In the genomic region with DNA sequence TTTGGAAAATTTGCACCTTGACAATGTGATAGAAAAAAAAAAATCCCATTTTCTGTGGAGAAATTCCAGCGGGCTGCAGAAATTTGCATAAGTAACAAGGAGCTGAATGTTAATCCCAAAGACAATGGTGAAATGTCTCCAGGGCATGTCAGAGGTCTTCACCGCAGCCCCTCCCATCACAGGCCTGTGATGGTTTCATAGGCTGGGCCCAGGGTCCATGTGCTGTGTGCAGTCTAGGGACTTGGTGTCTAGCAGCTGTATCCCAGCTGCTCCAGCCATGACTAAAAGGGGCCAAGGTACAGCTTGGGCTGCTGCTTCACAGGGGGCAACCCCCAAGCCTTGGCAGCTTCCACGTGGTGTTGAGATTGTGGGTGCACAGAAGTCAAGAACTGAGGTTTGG, we compare ENCODE assay signal across 31 cellular contexts.
"Had no signal": no experiment of that assay in that cellular context is flagged by ENCODE, and none has a peak within 500 bp of the region (broad histone marks: within the 10 kb centered on the region; RNA-seq: fewer than 3 reads in every experiment).

No MANE protein-coding gene starts in this region.

- H3K27ac ChIP-seq: brain microvascular endothelial cell, esophagus muscularis mucosa, foreskin keratinocyte, gastroesophageal sphincter, WERI-Rb-1 had no signal

- H3K4me1 Mint-ChIP-seq: activated B cell treated with CpG ODN at 0.5 μM for 24 hours; activated CD4-positive, alpha-beta memory T cell treated with anti-CD3 and anti-CD28 coated beads, Interleukin-2, amount 10 ng/mL, durations not matched to agents 7 days and 5 days; activated CD4-positive, alpha-beta T cell treated with anti-CD3 and anti-CD28 coated beads, Interleukin-2, amount 10 ng/mL, durations not matched to agents 7 days and 5 days; activated naive CD4-positive, alpha-beta T cell treated with anti-CD3 and anti-CD28 coated beads, Interleukin-2, amount 10 ng/mL, durations not matched to agents 7 days and 5 days; activated naive CD8-positive, alpha-beta T cell treated with anti-CD3 and anti-CD28 coated beads, Interleukin-2, amount 10 ng/mL, durations not matched to agents 7 days and 5 days; central memory CD8-positive, alpha-beta T cell; T-helper 17 cell had no signal

- H3K9me3 ChIP-seq: esophagus muscularis mucosa, gastroesophageal sphincter had no signal

- H3K9me3 Mint-ChIP-seq: activated B cell treated with CpG ODN at 0.5 μM for 24 hours; activated naive CD4-positive, alpha-beta T cell treated with anti-CD3 and anti-CD28 coated beads, Interleukin-2, amount 10 ng/mL, durations not matched to agents 7 days and 5 days; activated naive CD4-positive, alpha-beta T cell treated with anti-CD3 and anti-CD28 coated beads, Interleukin-2, amount 50 U/mL, for 72 hours; activated naive CD8-positive, alpha-beta T cell treated with anti-CD3 and anti-CD28 coated beads, Interleukin-2, amount 10 ng/mL, durations not matched to agents 7 days and 5 days; activated T-cell treated with anti-CD3 and anti-CD28 coated beads, Interleukin-2, amount 50 U/mL, for 24 hours; activated T-cell treated with anti-CD3 and anti-CD28 coated beads, Interleukin-2, amount 50 U/mL, for 72 hours; T-helper 2 cell treated with Interferon-gamma antibody and Interleukin-4, amounts not matched to agents 5 μg/mL and 100 μg/mL, for 36 hours had no signal

- H3K27ac Mint-ChIP-seq: activated B cell treated with CpG ODN at 0.5 μM for 24 hours; activated CD4-positive, alpha-beta memory T cell treated with anti-CD3 and anti-CD28 coated beads, Interleukin-2, amount 10 ng/mL, durations not matched to agents 7 days and 5 days; activated CD4-positive, alpha-beta T cell treated with anti-CD3 and anti-CD28 coated beads, Interleukin-2, amount 10 ng/mL, durations not matched to agents 7 days and 5 days; activated naive CD4-positive, alpha-beta T cell treated with anti-CD3 and anti-CD28 coated beads, Interleukin-2, amount 10 ng/mL, durations not matched to agents 7 days and 5 days; activated naive CD8-positive, alpha-beta T cell treated with anti-CD3 and anti-CD28 coated beads, Interleukin-2, amount 10 ng/mL, durations not matched to agents 7 days and 5 days; activated T-cell treated with anti-CD3 and anti-CD28 coated beads, Interleukin-2, amount 50 U/mL, for 24 hours; activated T-cell treated with anti-CD3 and anti-CD28 coated beads, Interleukin-2, amount 50 U/mL, for 72 hours; effector memory CD8-positive, alpha-beta T cell; T-helper 17 cell; T-helper 2 cell treated with Interferon-gamma antibody and Interleukin-4, amounts not matched to agents 5 μg/mL and 100 μg/mL, for 36 hours had no signal

- H3K4me3 ChIP-seq: esophagus muscularis mucosa, gastroesophageal sphincter had no signal

- H3K36me3 ChIP-seq: brain microvascular endothelial cell had no signal

- ATAC-seq: activated CD4-positive, CD25-positive, alpha-beta regulatory T cell treated with anti-CD3 and anti-CD28 coated beads, Interleukin-2, amount 50 U/mL, for 24 hours; activated naive CD4-positive, alpha-beta T cell treated with anti-CD3 and anti-CD28 coated beads, Interleukin-2, amount 50 U/mL, for 72 hours; activated T-cell treated with anti-CD3 and anti-CD28 coated beads, Interleukin-2, amount 50 U/mL, for 72 hours; effector memory CD8-positive, alpha-beta T cell; foreskin keratinocyte; gastroesophageal sphincter; T-helper 17 cell had no signal

- DNase-seq: activated B cell treated with CpG ODN at 0.5 μM for 24 hours; activated CD4-positive, alpha-beta memory T cell treated with anti-CD3 and anti-CD28 coated beads, Interleukin-2, amount 10 ng/mL, durations not matched to agents 7 days and 5 days; activated CD4-positive, alpha-beta T cell treated with anti-CD3 and anti-CD28 coated beads, Interleukin-2, amount 10 ng/mL, durations not matched to agents 7 days and 5 days; activated CD4-positive, alpha-beta T cell treated with anti-CD3 and anti-CD28 coated beads, Interleukin-2, amount 50 U/mL, for 4 hours; activated CD8-positive, alpha-beta memory T cell treated with anti-CD3 and anti-CD28 coated beads, Interleukin-2, amount 50 U/mL, for 48 hours; activated gamma-delta T cell; activated naive CD4-positive, alpha-beta T cell; activated naive CD4-positive, alpha-beta T cell treated with anti-CD3 and anti-CD28 coated beads, Interleukin-2, amount 10 ng/mL, durations not matched to agents 7 days and 5 days; activated naive CD8-positive, alpha-beta T cell treated with anti-CD3 and anti-CD28 coated beads, Interleukin-2, amount 10 ng/mL, durations not matched to agents 7 days and 5 days; activated T-cell treated with anti-CD3 and anti-CD28 coated beads for 4 hours; activated T-cell treated with anti-CD3 and anti-CD28 coated beads, Interleukin-2, amount 50 U/mL, for 24 hours; activated T-cell treated with anti-CD3 and anti-CD28 coated beads, Interleukin-2, amount 50 U/mL, for 72 hours; amniotic stem cell; anterior cingulate cortex; brain microvascular endothelial cell; cortex of kidney; dermis blood vessel endothelial cell; effector CD4-positive, alpha-beta T cell; effector memory CD8-positive, alpha-beta T cell; erythroblast; foreskin keratinocyte; T-helper 1 cell; T-helper 17 cell; T1000; WERI-Rb-1 had no signal

- H3K27me3 ChIP-seq: brain microvascular endothelial cell, esophagus muscularis mucosa, foreskin keratinocyte, gastroesophageal sphincter had no signal

- H3K36me3 Mint-ChIP-seq: activated naive CD4-positive, alpha-beta T cell treated with anti-CD3 and anti-CD28 coated beads, Interleukin-2, amount 10 ng/mL, durations not matched to agents 7 days and 5 days; activated naive CD8-positive, alpha-beta T cell treated with anti-CD3 and anti-CD28 coated beads, Interleukin-2, amount 10 ng/mL, durations not matched to agents 7 days and 5 days had no signal

- H3K4me3 Mint-ChIP-seq: activated B cell treated with CpG ODN at 0.5 μM for 24 hours; activated CD4-positive, alpha-beta memory T cell treated with anti-CD3 and anti-CD28 coated beads, Interleukin-2, amount 10 ng/mL, durations not matched to agents 7 days and 5 days; activated CD4-positive, alpha-beta T cell treated with anti-CD3 and anti-CD28 coated beads, Interleukin-2, amount 10 ng/mL, durations not matched to agents 7 days and 5 days; activated naive CD4-positive, alpha-beta T cell treated with anti-CD3 and anti-CD28 coated beads, Interleukin-2, amount 10 ng/mL, durations not matched to agents 7 days and 5 days; activated naive CD8-positive, alpha-beta T cell treated with anti-CD3 and anti-CD28 coated beads, Interleukin-2, amount 10 ng/mL, durations not matched to agents 7 days and 5 days; activated T-cell treated with anti-CD3 and anti-CD28 coated beads, Interleukin-2, amount 50 U/mL, for 24 hours; activated T-cell treated with anti-CD3 and anti-CD28 coated beads, Interleukin-2, amount 50 U/mL, for 72 hours; central memory CD8-positive, alpha-beta T cell; effector memory CD8-positive, alpha-beta T cell; T-helper 17 cell; T-helper 2 cell treated with Interferon-gamma antibody and Interleukin-4, amounts not matched to agents 5 μg/mL and 100 μg/mL, for 36 hours had no signal

- H3K4me1 ChIP-seq: esophagus muscularis mucosa, foreskin keratinocyte, gastroesophageal sphincter had no signal

- H3K27me3 Mint-ChIP-seq: activated B cell treated with CpG ODN at 0.5 μM for 24 hours; activated CD4-positive, alpha-beta memory T cell treated with anti-CD3 and anti-CD28 coated beads, Interleukin-2, amount 10 ng/mL, durations not matched to agents 7 days and 5 days; activated CD4-positive, alpha-beta T cell treated with anti-CD3 and anti-CD28 coated beads, Interleukin-2, amount 10 ng/mL, durations not matched to agents 7 days and 5 days; activated naive CD4-positive, alpha-beta T cell treated with anti-CD3 and anti-CD28 coated beads, Interleukin-2, amount 10 ng/mL, durations not matched to agents 7 days and 5 days; activated naive CD8-positive, alpha-beta T cell treated with anti-CD3 and anti-CD28 coated beads, Interleukin-2, amount 10 ng/mL, durations not matched to agents 7 days and 5 days; activated T-cell treated with anti-CD3 and anti-CD28 coated beads, Interleukin-2, amount 50 U/mL, for 24 hours; central memory CD8-positive, alpha-beta T cell; effector memory CD8-positive, alpha-beta T cell; T-helper 17 cell had no signal
